ENCODE assay signal across 13 cellular contexts in the genomic region with DNA sequence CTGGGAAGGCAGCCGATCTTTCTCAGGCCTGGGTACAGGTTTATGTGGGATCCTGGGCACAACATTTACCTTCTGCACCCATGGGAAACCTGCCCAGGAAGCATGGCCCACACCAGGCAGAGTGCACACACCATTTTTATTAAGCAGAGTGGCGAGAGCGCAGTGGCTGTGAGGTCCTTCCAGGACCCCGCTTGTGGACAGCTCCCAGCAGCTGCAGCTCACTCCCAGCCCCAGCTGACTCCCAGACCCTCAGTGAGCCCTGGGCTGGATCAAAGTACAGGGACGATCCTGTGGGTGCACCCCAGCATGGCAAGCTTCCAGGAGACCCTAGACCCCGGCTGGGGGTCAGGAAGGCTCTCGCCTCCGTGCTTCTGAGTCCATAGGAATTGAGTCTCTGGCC.
DNase-seq lines count a peak whose midpoint lies in the region; ATAC-seq and TF ChIP-seq lines count a peak whose summit lies in the region.
"Had no signal": no experiment of that assay in that cellular context is flagged by ENCODE, and none has a peak within 500 bp of the region (broad histone marks: within the 10 kb centered on the region; RNA-seq: fewer than 3 reads in every experiment).

No MANE protein-coding gene starts in this region.

- peak; percentile 47 for DNase-seq in EH (ENCODE audit: low read depth)
- DNase-seq in PC-3, result peak; percentile 8
- peak; percentile 20 to 25 for DNase-seq in erythroblast (lab: John Stamatoyannopoulos, UW)
- DNase-seq in NOMO-1 treated with dmso at 0.1 percent for 144 hours (lab: John Stamatoyannopoulos, UW; ENCODE audit: unreplicated experiment), result no peak
- no peak for DNase-seq in SIG-M5 treated with dmso at 0.1 percent for 504 hours (lab: John Stamatoyannopoulos, UW; ENCODE audit: unreplicated experiment)
- DNase-seq: activated effector memory CD4-positive, alpha-beta T cell treated with anti-CD3 and anti-CD28 coated beads, Interleukin-2, amount 50 U/mL, for 16 hours; CD4-positive, CD25-positive, alpha-beta regulatory T cell; NCI-H1105 treated with DMSO at 0.1 percent for 48 hours; uterus had no signal

- ATAC-seq in PC-3, result peak; percentile 26; the same call in 1 of the 2 replicates
- ATAC-seq in GM18520 (IDR thresholded peaks at IDR 0.05; ENCODE audit: unreplicated experiment), result no peak
- no peak for ATAC-seq in GM21717 (IDR thresholded peaks at IDR 0.05; ENCODE audit: unreplicated experiment)

- POLR2A ChIA-PET in PC-3 (lab: Charles Lee; ENCODE audit: unreplicated experiment), result interaction anchor here (1.0 kb wide), 1 partner anchor 27 kb away, joined by 3 read pairs; no protein-coding TSS in a partner anchor

- CTCF ChIA-PET in PC-3 (lab: Charles Lee), result interaction anchor here (1.0 kb wide), 1 partner anchor 40 kb away, joined by 3 read pairs; no protein-coding TSS in a partner anchor

- H3K9ac ChIP-seq in PC-3 (ENCODE audit: low read length), result no peak overlapping the region
- H3K9ac ChIP-seq in liver (ENCODE audit: low read depth in 1 of 2, low read length in 2 of 2), result no peak overlapping the region

- H3K27me3 ChIP-seq in PC-3 (ENCODE audit: low read length) (peaks cover 82% of the 10 kb centered on the region), liver (ENCODE audit: control insufficient read depth in 4 of 4, insufficient read depth in 4 of 4, low read length in 3 of 4) (peaks cover 0 to 17% (median 4%) of the 10 kb centered on the region in 4 donors)

- H3K9me3 ChIP-seq in PC-3 (ENCODE audit: low read length), result no peaks in the 10 kb centered on the region
- peaks cover 0 to under 1% (median 0%) of the 10 kb centered on the region in 4 donors for H3K9me3 ChIP-seq in liver (ENCODE audit: control insufficient read depth in 4 of 4, low read length in 3 of 4)
- H3K9me3 ChIP-seq: colonic mucosa, uterus had no signal

- H2AFZ ChIP-seq in PC-3 (ENCODE audit: low read length), result no peak overlapping the region

- H3K9me2 ChIP-seq in PC-3 (replicated peaks; ENCODE audit: low read length), result no peaks in the 10 kb centered on the region

- no peak overlapping the region for H3K4me2 ChIP-seq in PC-3 (ENCODE audit: low read length)

- no peak overlapping the region for H3K27ac ChIP-seq in PC-3 (ENCODE audit: low read length)
- H3K27ac ChIP-seq in liver (ENCODE audit: low read depth in 1 of 2, low read length in 2 of 2), result no peak overlapping the region
- H3K27ac ChIP-seq: colonic mucosa, uterus had no signal

- TF ChIP-seq POLR2A in erythroblast (IDR thresholded peaks at IDR 0.05; ENCODE audit: low read length), result no peak

- no peaks in the 10 kb centered on the region for H3F3A ChIP-seq in PC-3 (ENCODE audit: low read length, unreplicated experiment)

- no peaks in the 10 kb centered on the region for H4K20me1 ChIP-seq in PC-3 (ENCODE audit: low read length)

- no peaks in the 10 kb centered on the region for H3K36me3 ChIP-seq in PC-3 (ENCODE audit: low read depth, low read length)
- H3K36me3 ChIP-seq in liver (ENCODE audit: control insufficient read depth in 4 of 4, insufficient read depth in 3 of 4, low read depth in 1 of 4, low read length in 3 of 4), result no peaks in the 10 kb centered on the region
- H3K36me3 ChIP-seq: colonic mucosa, uterus had no signal

- no peak for TF ChIP-seq RAD21 in liver (IDR thresholded peaks at IDR 0.05)

- no peaks in the 10 kb centered on the region for H3K79me2 ChIP-seq in PC-3 (ENCODE audit: low read length)

- no TSS peak for BruUV-seq in PC-3 (replicated peaks; lab: Mats Ljungman, UMichigan)

- H3K4me3 ChIP-seq in PC-3 (ENCODE audit: low read length) (no peak overlapping the region), liver (ENCODE audit: low read depth in 1 of 3, low read length in 3 of 3) (no peak overlapping the region)
- H3K4me3 ChIP-seq: colonic mucosa, uterus had no signal

- no peaks in the 10 kb centered on the region for H3K4me1 ChIP-seq in PC-3 (ENCODE audit: insufficient read depth, low read length)
- no peaks in the 10 kb centered on the region for H3K4me1 ChIP-seq in liver (ENCODE audit: control insufficient read depth in 4 of 4, insufficient read depth in 4 of 4, low read length in 3 of 4)
- H3K4me1 ChIP-seq: colonic mucosa, uterus had no signal

- intact Hi-C loops in PC-3 (cut with micrococcal nuclease), result no loop called here

- TF ChIP-seq CTCF in PC-3 (conservative IDR thresholded peaks at IDR 0.05; ENCODE audit: low read depth, low read length) (no peak), liver (IDR thresholded peaks at IDR 0.05; ENCODE audit: low read depth, low read length, missing input control) (no peak)

- 26% methylated on average over 8 of the region's 8 CpGs for WGBS in liver

TF ChIP-seq in liver, 16 proteins besides CTCF, POLR2A, EP300 and RAD21:
- TF ChIP-seq, protein P1, sequence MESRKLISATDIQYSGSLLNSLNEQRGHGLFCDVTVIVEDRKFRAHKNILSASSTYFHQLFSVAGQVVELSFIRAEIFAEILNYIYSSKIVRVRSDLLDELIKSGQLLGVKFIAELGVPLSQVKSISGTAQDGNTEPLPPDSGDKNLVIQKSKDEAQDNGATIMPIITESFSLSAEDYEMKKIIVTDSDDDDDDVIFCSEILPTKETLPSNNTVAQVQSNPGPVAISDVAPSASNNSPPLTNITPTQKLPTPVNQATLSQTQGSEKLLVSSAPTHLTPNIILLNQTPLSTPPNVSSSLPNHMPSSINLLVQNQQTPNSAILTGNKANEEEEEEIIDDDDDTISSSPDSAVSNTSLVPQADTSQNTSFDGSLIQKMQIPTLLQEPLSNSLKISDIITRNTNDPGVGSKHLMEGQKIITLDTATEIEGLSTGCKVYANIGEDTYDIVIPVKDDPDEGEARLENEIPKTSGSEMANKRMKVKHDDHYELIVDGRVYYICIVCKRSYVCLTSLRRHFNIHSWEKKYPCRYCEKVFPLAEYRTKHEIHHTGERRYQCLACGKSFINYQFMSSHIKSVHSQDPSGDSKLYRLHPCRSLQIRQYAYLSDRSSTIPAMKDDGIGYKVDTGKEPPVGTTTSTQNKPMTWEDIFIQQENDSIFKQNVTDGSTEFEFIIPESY (IDR thresholded peaks at IDR 0.05), result no peak
- peak; percentile 96 for TF ChIP-seq REST (IDR thresholded peaks at IDR 0.05)
- no peak for TF ChIP-seq EGR1 (IDR thresholded peaks at IDR 0.05; ENCODE audit: low read depth in 2 of 2)
- TF ChIP-seq GABPA (IDR thresholded peaks at IDR 0.05 in 1 of 2, conservative IDR thresholded peaks at IDR 0.05 in 1 of 2), result no peak
- no peak for TF ChIP-seq HNF4G (IDR thresholded peaks at IDR 0.05)

Comparison
In these comparisons a context has a peak if more than half of its experiments do, and no peak if none do; other contexts are left out.
1. DNase-seq: peak in EH (single experiment), PC-3 (single experiment) and erythroblast (2 of 2); none in NOMO-1 treated with dmso at 0.1 percent for 144 hours (single experiment) and SIG-M5 treated with dmso at 0.1 percent for 504 hours (single experiment).